In genomic region chr21:44872266-44872567, GRCh38 we compare ENCODE assay signal across 1 cellular context.
TF ChIP-seq lines count a peak whose summit lies in the region.

No MANE protein-coding gene starts in this region.

TF ChIP-seq in WTC11, 78 proteins besides CTCF, POLR2A, EP300 and RAD21 (continued from another document):
- TF ChIP-seq, protein P1, sequence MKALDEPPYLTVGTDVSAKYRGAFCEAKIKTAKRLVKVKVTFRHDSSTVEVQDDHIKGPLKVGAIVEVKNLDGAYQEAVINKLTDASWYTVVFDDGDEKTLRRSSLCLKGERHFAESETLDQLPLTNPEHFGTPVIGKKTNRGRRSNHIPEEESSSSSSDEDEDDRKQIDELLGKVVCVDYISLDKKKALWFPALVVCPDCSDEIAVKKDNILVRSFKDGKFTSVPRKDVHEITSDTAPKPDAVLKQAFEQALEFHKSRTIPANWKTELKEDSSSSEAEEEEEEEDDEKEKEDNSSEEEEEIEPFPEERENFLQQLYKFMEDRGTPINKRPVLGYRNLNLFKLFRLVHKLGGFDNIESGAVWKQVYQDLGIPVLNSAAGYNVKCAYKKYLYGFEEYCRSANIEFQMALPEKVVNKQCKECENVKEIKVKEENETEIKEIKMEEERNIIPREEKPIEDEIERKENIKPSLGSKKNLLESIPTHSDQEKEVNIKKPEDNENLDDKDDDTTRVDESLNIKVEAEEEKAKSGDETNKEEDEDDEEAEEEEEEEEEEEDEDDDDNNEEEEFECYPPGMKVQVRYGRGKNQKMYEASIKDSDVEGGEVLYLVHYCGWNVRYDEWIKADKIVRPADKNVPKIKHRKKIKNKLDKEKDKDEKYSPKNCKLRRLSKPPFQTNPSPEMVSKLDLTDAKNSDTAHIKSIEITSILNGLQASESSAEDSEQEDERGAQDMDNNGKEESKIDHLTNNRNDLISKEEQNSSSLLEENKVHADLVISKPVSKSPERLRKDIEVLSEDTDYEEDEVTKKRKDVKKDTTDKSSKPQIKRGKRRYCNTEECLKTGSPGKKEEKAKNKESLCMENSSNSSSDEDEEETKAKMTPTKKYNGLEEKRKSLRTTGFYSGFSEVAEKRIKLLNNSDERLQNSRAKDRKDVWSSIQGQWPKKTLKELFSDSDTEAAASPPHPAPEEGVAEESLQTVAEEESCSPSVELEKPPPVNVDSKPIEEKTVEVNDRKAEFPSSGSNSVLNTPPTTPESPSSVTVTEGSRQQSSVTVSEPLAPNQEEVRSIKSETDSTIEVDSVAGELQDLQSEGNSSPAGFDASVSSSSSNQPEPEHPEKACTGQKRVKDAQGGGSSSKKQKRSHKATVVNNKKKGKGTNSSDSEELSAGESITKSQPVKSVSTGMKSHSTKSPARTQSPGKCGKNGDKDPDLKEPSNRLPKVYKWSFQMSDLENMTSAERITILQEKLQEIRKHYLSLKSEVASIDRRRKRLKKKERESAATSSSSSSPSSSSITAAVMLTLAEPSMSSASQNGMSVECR (CRISPR knock-in tag; IDR thresholded peaks at IDR 0.05; ENCODE audit: borderline replicate concordance): no peak
- TF ChIP-seq CREM (CRISPR knock-in tag; IDR thresholded peaks at IDR 0.05) (no peak), MYBL2 (CRISPR knock-in tag; IDR thresholded peaks at IDR 0.05) (no peak), ZNF263 (CRISPR knock-in tag; IDR thresholded peaks at IDR 0.05; ENCODE audit: low read depth) (no peak), TEAD1 (CRISPR knock-in tag; IDR thresholded peaks at IDR 0.05) (no peak), RELA (CRISPR knock-in tag; IDR thresholded peaks at IDR 0.05; ENCODE audit: borderline replicate concordance) (no peak), ZNF512 (CRISPR knock-in tag; IDR thresholded peaks at IDR 0.05; ENCODE audit: borderline replicate concordance) (no peak), ETV6 (CRISPR knock-in tag; IDR thresholded peaks at IDR 0.05) (no peak), EMX1 (CRISPR knock-in tag; IDR thresholded peaks at IDR 0.05) (no peak)
- TF ChIP-seq, protein P2, sequence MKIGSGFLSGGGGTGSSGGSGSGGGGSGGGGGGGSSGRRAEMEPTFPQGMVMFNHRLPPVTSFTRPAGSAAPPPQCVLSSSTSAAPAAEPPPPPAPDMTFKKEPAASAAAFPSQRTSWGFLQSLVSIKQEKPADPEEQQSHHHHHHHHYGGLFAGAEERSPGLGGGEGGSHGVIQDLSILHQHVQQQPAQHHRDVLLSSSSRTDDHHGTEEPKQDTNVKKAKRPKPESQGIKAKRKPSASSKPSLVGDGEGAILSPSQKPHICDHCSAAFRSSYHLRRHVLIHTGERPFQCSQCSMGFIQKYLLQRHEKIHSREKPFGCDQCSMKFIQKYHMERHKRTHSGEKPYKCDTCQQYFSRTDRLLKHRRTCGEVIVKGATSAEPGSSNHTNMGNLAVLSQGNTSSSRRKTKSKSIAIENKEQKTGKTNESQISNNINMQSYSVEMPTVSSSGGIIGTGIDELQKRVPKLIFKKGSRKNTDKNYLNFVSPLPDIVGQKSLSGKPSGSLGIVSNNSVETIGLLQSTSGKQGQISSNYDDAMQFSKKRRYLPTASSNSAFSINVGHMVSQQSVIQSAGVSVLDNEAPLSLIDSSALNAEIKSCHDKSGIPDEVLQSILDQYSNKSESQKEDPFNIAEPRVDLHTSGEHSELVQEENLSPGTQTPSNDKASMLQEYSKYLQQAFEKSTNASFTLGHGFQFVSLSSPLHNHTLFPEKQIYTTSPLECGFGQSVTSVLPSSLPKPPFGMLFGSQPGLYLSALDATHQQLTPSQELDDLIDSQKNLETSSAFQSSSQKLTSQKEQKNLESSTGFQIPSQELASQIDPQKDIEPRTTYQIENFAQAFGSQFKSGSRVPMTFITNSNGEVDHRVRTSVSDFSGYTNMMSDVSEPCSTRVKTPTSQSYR (CRISPR knock-in tag; IDR thresholded peaks at IDR 0.05): no peak
- TF ChIP-seq, protein P3, sequence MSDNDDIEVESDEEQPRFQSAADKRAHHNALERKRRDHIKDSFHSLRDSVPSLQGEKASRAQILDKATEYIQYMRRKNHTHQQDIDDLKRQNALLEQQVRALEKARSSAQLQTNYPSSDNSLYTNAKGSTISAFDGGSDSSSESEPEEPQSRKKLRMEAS (CRISPR knock-in tag; IDR thresholded peaks at IDR 0.05): no peak
